21 cellular contexts compared by ENCODE assay signal in genomic region chr16:26709754-26710153, GRCh38.
DNase-seq lines count a peak whose midpoint lies in the region; TF ChIP-seq lines count a peak whose summit lies in the region.
"Had no signal": no experiment of that assay in that cellular context is flagged by ENCODE, and none has a peak within 500 bp of the region (broad histone marks: within the 10 kb centered on the region; RNA-seq: fewer than 3 reads in every experiment).

No MANE protein-coding gene starts in this region.

- H3K9ac ChIP-seq in BLaER1 (no peak overlapping the region), OCI-LY1 (ENCODE audit: low read length) (no peak overlapping the region), SK-N-MC (ENCODE audit: insufficient read length) (no peak overlapping the region)

- H3K27ac ChIP-seq in BLaER1 (no peak overlapping the region), OCI-LY1 (ENCODE audit: low read depth, low read length, poor library complexity, severe bottlenecking) (peak overlapping the region; percentile 60), SK-N-MC (peak overlapping the region; percentile 81)

- H3K9me2 ChIP-seq in OCI-LY1 (ENCODE audit: low read depth, low read length), result no peaks in the 10 kb centered on the region

- H3K79me2 ChIP-seq in OCI-LY1 (ENCODE audit: insufficient read depth, low read length), result no peaks in the 10 kb centered on the region

- H3K4me3 ChIP-seq in BLaER1 (no peak overlapping the region), OCI-LY1 (ENCODE audit: low read depth, low read length, poor library complexity, severe bottlenecking) (no peak overlapping the region), SK-N-MC (no peak overlapping the region)
- H3K4me3 ChIP-seq: GM12878 had no signal

- DNase-seq in SK-N-MC (ENCODE audit: low read depth, low spot score) (no peak), HuH-7 (ENCODE audit: low spot score) (no peak), medulla oblongata (ENCODE audit: extremely low spot score) (no peak), AML-193 (lab: John Stamatoyannopoulos, UW) (no peak)
- DNase-seq: 8988T; ACHN; C1 segment of cervical spinal cord; CD4-positive, alpha-beta memory T cell; CD4-positive, CD25-positive, alpha-beta regulatory T cell; CD8-positive, alpha-beta memory T cell; COR-L47; DMS 273 treated with DMSO at 0.1 percent for 48 hours; DMS153; DMS53; DMS79; DND-41; EL; GDM1 had no signal

- H4K20me1 ChIP-seq in BLaER1, result no peaks in the 10 kb centered on the region
- no peaks in the 10 kb centered on the region for H4K20me1 ChIP-seq in OCI-LY1 (ENCODE audit: insufficient read depth, low read length)

- TF ChIP-seq CTCF in OCI-LY1 (IDR thresholded peaks at IDR 0.05; ENCODE audit: low read length), result no peak

- H3K9me3 ChIP-seq in BLaER1 (no peaks in the 10 kb centered on the region), OCI-LY1 (ENCODE audit: low read length) (no peaks in the 10 kb centered on the region), SK-N-MC (ENCODE audit: low read depth, low read length) (no peaks in the 10 kb centered on the region)

- H3K27me3 ChIP-seq in BLaER1 (no peaks in the 10 kb centered on the region), OCI-LY1 (ENCODE audit: insufficient read depth, low read length) (no peaks in the 10 kb centered on the region)

- no peaks in the 10 kb centered on the region for H3K36me3 ChIP-seq in BLaER1
- no peaks in the 10 kb centered on the region for H3K36me3 ChIP-seq in OCI-LY1 (ENCODE audit: insufficient read depth, low read length)
- no peaks in the 10 kb centered on the region for H3K36me3 ChIP-seq in SK-N-MC (ENCODE audit: insufficient read depth, low read length)

- no peak overlapping the region for H2AFZ ChIP-seq in OCI-LY1 (ENCODE audit: low read length)

- H3F3A ChIP-seq in OCI-LY1 (ENCODE audit: insufficient read depth, low read length), result no peaks in the 10 kb centered on the region

- H3K4me2 ChIP-seq in BLaER1 (peak overlapping the region; percentile 40; the same call in 1 of the 2 replicates), OCI-LY1 (ENCODE audit: low read length) (no peak overlapping the region)

- H3K4me1 ChIP-seq in BLaER1, result peaks cover 41% of the 10 kb centered on the region
- peaks cover 67% of the 10 kb centered on the region for H3K4me1 ChIP-seq in OCI-LY1 (ENCODE audit: insufficient read depth, low read length, severe bottlenecking)
